Comparison of ENCODE assay signal across 11 cellular contexts in genomic region chr21:39022901-39023693, GRCh38.
DNase-seq lines count a peak whose midpoint lies in the region; ATAC-seq and TF ChIP-seq lines count a peak whose summit lies in the region.
"Had no signal": no experiment of that assay in that cellular context is flagged by ENCODE, and none has a peak within 500 bp of the region (broad histone marks: within the 10 kb centered on the region; RNA-seq: fewer than 3 reads in every experiment).

No MANE protein-coding gene starts in this region.

- H3K27me3 ChIP-seq in mammary epithelial cell (ENCODE audit: insufficient read depth, low read length): no peaks in the 10 kb centered on the region
- no peaks in the 10 kb centered on the region for H3K27me3 ChIP-seq in tibial nerve

- H3K9ac ChIP-seq in mammary epithelial cell (ENCODE audit: insufficient read depth, low read length): no peak overlapping the region

- H3K27ac ChIP-seq in mammary epithelial cell (ENCODE audit: insufficient read depth, low read depth, low read length) (no peak overlapping the region), tibial nerve (peak overlapping the region; percentile 32 to 71 (median 60))

- in situ Hi-C loops in mammary epithelial cell (cut with MboI; ENCODE audit: low sequenced_read_pairs in 2 of 2): no loop called here

- TF ChIP-seq CTCF in mammary epithelial cell (conservative IDR thresholded peaks at IDR 0.05 in 1 of 2, IDR thresholded peaks at IDR 0.05 in 1 of 2; ENCODE audit: extremely low read depth in 1 of 2, insufficient read depth in 1 of 2, low read depth in 1 of 2, low read length in 2 of 2): peak; percentile 4 to 35
- peak in 1 of 5 experiments; percentile 18 for TF ChIP-seq CTCF in tibial nerve (IDR thresholded peaks at IDR 0.05)

- CTCF ChIA-PET in mammary epithelial cell (lab: Charles Lee; ENCODE audit: low non-redundant PET): no interaction called here

- WGBS in mammary epithelial cell (ENCODE audit: low coverage, missing lambda C conversion rate): 36% methylated on average over 18 of the region's 28 CpGs
- WGBS in tibial nerve, 2 donors: 16 to 27% methylated on average over 20 to 22 of the region's 28 CpGs

- TF ChIP-seq POLR2A in tibial nerve (IDR thresholded peaks at IDR 0.05): no peak

- intact Hi-C loops in mammary epithelial cell (cut with micrococcal nuclease): no loop called here

- peak; percentile 16 to 55 for TF ChIP-seq EP300 in tibial nerve (IDR thresholded peaks at IDR 0.05)

- BruUV-seq in mammary epithelial cell (replicated peaks; lab: Mats Ljungman, UMichigan): no TSS peak

- no peaks in the 10 kb centered on the region for H3K36me3 Mint-ChIP-seq in activated T-cell treated with anti-CD3 and anti-CD28 coated beads, Interleukin-2, amount 50 U/mL, for 4 hours (ENCODE audit: insufficient read depth)

- dilution Hi-C loops in mammary epithelial cell (cut with HindIII; ENCODE audit: low sequenced_read_pairs): no loop called here

- H2AFZ ChIP-seq in mammary epithelial cell (ENCODE audit: low read depth, low read length): peak overlapping the region; percentile 87

- no peaks in the 10 kb centered on the region for H3K79me2 ChIP-seq in mammary epithelial cell (ENCODE audit: insufficient read depth, low read length)

- H3K4me3 Mint-ChIP-seq in activated T-cell treated with anti-CD3 and anti-CD28 coated beads, Interleukin-2, amount 50 U/mL, for 4 hours: no peak overlapping the region
- H3K4me3 Mint-ChIP-seq: naive B cell had no signal

- H3K4me1 ChIP-seq in mammary epithelial cell (ENCODE audit: insufficient read depth, low read length) (peaks cover 32% of the 10 kb centered on the region), tibial nerve (peaks cover 0 to 35% (median 9%) of the 10 kb centered on the region in 4 donors)

- H3K9me3 ChIP-seq in mammary epithelial cell (replicated peaks; ENCODE audit: insufficient read depth, low read length) (no peaks in the 10 kb centered on the region), tibial nerve (peaks cover 0 to 15% (median 0%) of the 10 kb centered on the region in 4 donors)

- H3K4me3 ChIP-seq in mammary epithelial cell (replicated peaks in 1 of 3; ENCODE audit: insufficient read depth in 1 of 3, low read depth in 2 of 3, low read length in 3 of 3) (no peak overlapping the region), tibial nerve (no peak overlapping the region)

- no peaks in the 10 kb centered on the region for H3K4me1 Mint-ChIP-seq in activated T-cell treated with anti-CD3 and anti-CD28 coated beads, Interleukin-2, amount 50 U/mL, for 4 hours (ENCODE audit: low read depth)

- no peaks in the 10 kb centered on the region for H4K20me1 ChIP-seq in mammary epithelial cell (ENCODE audit: insufficient read depth, low read length)

- no peak overlapping the region for H3K4me2 ChIP-seq in mammary epithelial cell (ENCODE audit: insufficient read depth, low read depth, low read length)

- ATAC-seq in activated T-cell treated with anti-CD3 and anti-CD28 coated beads, Interleukin-2, amount 50 U/mL, for 4 hours: no peak
- no peak for ATAC-seq in GM21786 (IDR thresholded peaks at IDR 0.05; ENCODE audit: unreplicated experiment)

- DNase-seq in NCI-H1105 (lab: John Stamatoyannopoulos, UW) (peak; percentile 75), NCI-H1105 treated with DMSO at 0.1 percent for 48 hours (lab: John Stamatoyannopoulos, UW) (no peak), mammary epithelial cell (no peak), left kidney (ENCODE audit: low read depth, low spot score) (peak; percentile 83), tibial nerve (ENCODE audit: low spot score in 2 of 2) (peak; percentile 52 to 67), KG1 (lab: John Stamatoyannopoulos, UW) (no peak)
- DNase-seq in activated T-cell treated with anti-CD3 and anti-CD28 coated beads, Interleukin-2, amount 50 U/mL, for 4 hours: no peak
- DNase-seq: activated T-cell treated with anti-CD3 and anti-CD28 coated beads for 4 hours, MM.1S, naive B cell had no signal

- H3K36me3 ChIP-seq in mammary epithelial cell (ENCODE audit: insufficient read depth, low read length) (no peaks in the 10 kb centered on the region), tibial nerve (no peaks in the 10 kb centered on the region)

- peaks cover 8% of the 10 kb centered on the region for H3K27me3 Mint-ChIP-seq in activated T-cell treated with anti-CD3 and anti-CD28 coated beads, Interleukin-2, amount 50 U/mL, for 4 hours (ENCODE audit: low read depth)

- H3K9me3 Mint-ChIP-seq in activated T-cell treated with anti-CD3 and anti-CD28 coated beads, Interleukin-2, amount 50 U/mL, for 4 hours: no peaks in the 10 kb centered on the region

Comparison
In these comparisons a context has a peak if more than half of its experiments do, and no peak if none do; other contexts are left out.
1. DNase-seq: peak in NCI-H1105 (single experiment), left kidney (single experiment) and tibial nerve (2 of 2); none in NCI-H1105 treated with DMSO at 0.1 percent for 48 hours (single experiment), mammary epithelial cell (single experiment), activated T-cell treated with anti-CD3 and anti-CD28 coated beads, Interleukin-2, amount 50 U/mL, for 4 hours (single experiment) and KG1 (single experiment).